In genomic region chr4:124066579-124066978, GRCh38 we compare ENCODE assay signal across 21 cellular contexts.
DNase-seq lines count a peak whose midpoint lies in the region; ATAC-seq, FAIRE-seq and TF ChIP-seq lines count a peak whose summit lies in the region.
"Had no signal": no experiment of that assay in that cellular context is flagged by ENCODE, and none has a peak within 500 bp of the region (broad histone marks: within the 10 kb centered on the region; RNA-seq: fewer than 3 reads in every experiment).

No MANE protein-coding gene starts in this region.

- SMC1A ChIA-PET in GM12878 (lab: Charles Lee; ENCODE audit: uncharacterized antibody, unreplicated experiment) = interaction anchor here (0.6 kb wide), 1 partner anchor 59 kb away, joined by 3 read pairs; no protein-coding TSS in a partner anchor

- H3K27ac ChIP-seq in GM12878 (ENCODE audit: control insufficient read depth, insufficient read depth) = no peak overlapping the region

- POLR2A ChIA-PET in GM12878 (lab: Charles Lee) = no interaction called here
- POLR2A ChIA-PET in activated CD4-positive, alpha-beta memory T cell treated with anti-CD3 and anti-CD28 coated beads, Interleukin-2, amount 10 ng/mL, durations not matched to agents 7 days and 5 days (lab: Charles Lee) = no interaction called here

- WGBS in GM12878 (ENCODE audit: insufficient coverage, insufficient replicate concordance, low lambda C conversion rate, missing lambda C conversion rate) = 0% methylated on average over 1 of the region's 1 CpG

- no peaks in the 10 kb centered on the region for H4K20me1 ChIP-seq in GM12878 (ENCODE audit: control insufficient read depth, insufficient read depth)

- no peaks in the 10 kb centered on the region for H3K9me3 ChIP-seq in GM12878 (replicated peaks; ENCODE audit: control insufficient read depth, insufficient read depth, low read length)
- H3K9me3 ChIP-seq: BE2C had no signal

- no peaks in the 10 kb centered on the region for H3K36me3 ChIP-seq in GM12878 (ENCODE audit: control insufficient read depth in 2 of 2, insufficient read depth in 2 of 2, low read length in 1 of 2)
- H3K36me3 ChIP-seq: BE2C had no signal

- TF ChIP-seq CTCF in GM12878 (IDR thresholded peaks at IDR 0.05 in 2 of 3, conservative IDR thresholded peaks at IDR 0.05 in 1 of 3; ENCODE audit: control insufficient read depth in 2 of 3, extremely low read depth in 1 of 3, insufficient read depth in 1 of 3, low read depth in 3 of 3, low read length in 3 of 3) = no peak
- TF ChIP-seq CTCF in fibroblast of the aortic adventitia (IDR thresholded peaks at IDR 0.05; ENCODE audit: insufficient read depth, low read length) = no peak

- H3K4me3 Mint-ChIP-seq in activated CD4-positive, alpha-beta memory T cell treated with anti-CD3 and anti-CD28 coated beads, Interleukin-2, amount 10 ng/mL, durations not matched to agents 7 days and 5 days = no peak overlapping the region
- H3K4me3 Mint-ChIP-seq: CD4-positive, CD25-positive, alpha-beta regulatory T cell; GM23338; IgD-negative memory B cell had no signal

- BruUV-seq in GM12878 (replicated peaks; lab: Mats Ljungman, UMichigan) = no TSS peak

- no peaks in the 10 kb centered on the region for H3K27me3 ChIP-seq in GM12878 (replicated peaks in 1 of 2; ENCODE audit: control insufficient read depth in 2 of 2, insufficient read depth in 2 of 2, low read length in 1 of 2)
- H3K27me3 ChIP-seq: BE2C had no signal

- no peak overlapping the region for H2AFZ ChIP-seq in GM12878 (ENCODE audit: control insufficient read depth, low read depth, low read length)
- H2AFZ ChIP-seq: GM23338 had no signal

- no peak overlapping the region for H3K27ac Mint-ChIP-seq in activated CD4-positive, alpha-beta memory T cell treated with anti-CD3 and anti-CD28 coated beads, Interleukin-2, amount 10 ng/mL, durations not matched to agents 7 days and 5 days
- H3K27ac Mint-ChIP-seq: CD4-positive, CD25-positive, alpha-beta regulatory T cell; GM23338; IgD-negative memory B cell had no signal

- no peaks in the 10 kb centered on the region for H3K27me3 Mint-ChIP-seq in activated CD4-positive, alpha-beta memory T cell treated with anti-CD3 and anti-CD28 coated beads, Interleukin-2, amount 10 ng/mL, durations not matched to agents 7 days and 5 days
- H3K27me3 Mint-ChIP-seq: CD4-positive, CD25-positive, alpha-beta regulatory T cell; IgD-negative memory B cell had no signal

- intact Hi-C loops in GM12878 (cut with micrococcal nuclease; ENCODE audit: unreplicated experiment) = no loop called here

- in situ Hi-C loops in GM12878 (cut with MboI) = no loop called here

- no peak for DNase-seq in GM12878 (ENCODE audit: low read depth, low spot score)
- DNase-seq in fibroblast of the aortic adventitia (ENCODE audit: low read depth) = peak; percentile 22
- DNase-seq in activated CD4-positive, alpha-beta memory T cell treated with anti-CD3 and anti-CD28 coated beads, Interleukin-2, amount 10 ng/mL, durations not matched to agents 7 days and 5 days = no peak
- no peak for DNase-seq in DMS 273 (lab: John Stamatoyannopoulos, UW; ENCODE audit: unreplicated experiment)
- no peak for DNase-seq in KG1 (lab: John Stamatoyannopoulos, UW)
- DNase-seq: ACHN; BE2C; C1 segment of cervical spinal cord; Caco-2; CD4-positive, CD25-positive, alpha-beta regulatory T cell; DMS79 treated with DMSO at 0.1 percent for 48 hours; GF-D8; HCEC 1CT; KBM-7 had no signal

- TF ChIP-seq POLR2A in GM12878 (IDR thresholded peaks at IDR 0.05; ENCODE audit: low read depth, low read length) = no peak

- ATAC-seq in GM18907 (IDR thresholded peaks at IDR 0.05; ENCODE audit: unreplicated experiment) = peak; percentile 73
- 0 out of 3 replicates have a peak, but pooled peaks have one; percentile 37 for ATAC-seq in GM12878
- no peak for ATAC-seq in HG02763 (IDR thresholded peaks at IDR 0.05; ENCODE audit: unreplicated experiment)
- ATAC-seq: GM23338 had no signal

- CTCF ChIA-PET in GM12878 (lab: Yijun Ruan, JAX) = interaction anchor here (1.7 kb wide), 1 partner anchor 10 kb away, joined by 3 read pairs; no protein-coding TSS in a partner anchor
- CTCF ChIA-PET in activated CD4-positive, alpha-beta memory T cell treated with anti-CD3 and anti-CD28 coated beads, Interleukin-2, amount 10 ng/mL, durations not matched to agents 7 days and 5 days (lab: Charles Lee) = no interaction called here

- FAIRE-seq in GM12878 (lab: Jason Lieb, UNC) = no peak
- FAIRE-seq: A204.1, H54, HTR-8/SVneo had no signal

- no peaks in the 10 kb centered on the region for H3K4me1 ChIP-seq in GM12878 (ENCODE audit: control insufficient read depth, insufficient read depth, low read length)
- H3K4me1 ChIP-seq: BE2C, Caco-2 had no signal

- no peak overlapping the region for H3K4me3 ChIP-seq in GM12878
- H3K4me3 ChIP-seq in fibroblast of the aortic adventitia (ENCODE audit: low read depth, low read length) = no peak overlapping the region
- H3K4me3 ChIP-seq: GM23338 had no signal

- no peaks in the 10 kb centered on the region for H3K4me1 Mint-ChIP-seq in activated CD4-positive, alpha-beta memory T cell treated with anti-CD3 and anti-CD28 coated beads, Interleukin-2, amount 10 ng/mL, durations not matched to agents 7 days and 5 days
- H3K4me1 Mint-ChIP-seq: CD4-positive, CD25-positive, alpha-beta regulatory T cell; IgD-negative memory B cell had no signal

- RAD21 ChIA-PET in GM12878 (lab: Charles Lee; ENCODE audit: unreplicated experiment) = no interaction called here

- no peaks in the 10 kb centered on the region for H3K36me3 Mint-ChIP-seq in activated CD4-positive, alpha-beta memory T cell treated with anti-CD3 and anti-CD28 coated beads, Interleukin-2, amount 10 ng/mL, durations not matched to agents 7 days and 5 days (ENCODE audit: low read depth)
- H3K36me3 Mint-ChIP-seq: CD4-positive, CD25-positive, alpha-beta regulatory T cell; IgD-negative memory B cell had no signal

- no peak overlapping the region for H3K4me2 ChIP-seq in GM12878 (ENCODE audit: control insufficient read depth, insufficient read depth)
- H3K4me2 ChIP-seq: GM23338 had no signal

- TF ChIP-seq RAD21 in GM12878 (IDR thresholded peaks at IDR 0.05; ENCODE audit: insufficient read depth, low read depth, low read length) = no peak

- H3K9me3 Mint-ChIP-seq in activated CD4-positive, alpha-beta memory T cell treated with anti-CD3 and anti-CD28 coated beads, Interleukin-2, amount 10 ng/mL, durations not matched to agents 7 days and 5 days = peaks cover 13% of the 10 kb centered on the region

- no peaks in the 10 kb centered on the region for H3K79me2 ChIP-seq in GM12878 (ENCODE audit: control insufficient read depth, insufficient read depth, low read length)

- TF ChIP-seq EP300 in GM12878 (IDR thresholded peaks at IDR 0.05; ENCODE audit: borderline replicate concordance in 1 of 2, control insufficient read depth in 1 of 2, low read depth in 2 of 2, low read length in 2 of 2) = no peak

- H3K9ac ChIP-seq in GM12878 (ENCODE audit: control insufficient read depth, insufficient read depth, low read length) = no peak overlapping the region

TF ChIP-seq in GM12878, 131 proteins besides CTCF, POLR2A, EP300 and RAD21:
- TF ChIP-seq ZZZ3 (IDR thresholded peaks at IDR 0.05; ENCODE audit: control insufficient read depth, insufficient read length, low read depth) = no peak
- TF ChIP-seq IRF5 (IDR thresholded peaks at IDR 0.05; ENCODE audit: borderline replicate concordance) = no peak
- no peak for TF ChIP-seq RELA (IDR thresholded peaks at IDR 0.05; ENCODE audit: borderline replicate concordance, partially characterized antibody)
- TF ChIP-seq GABPA (IDR thresholded peaks at IDR 0.05; ENCODE audit: low read depth) = no peak
- TF ChIP-seq BCLAF1 (IDR thresholded peaks at IDR 0.05) = no peak
